In genomic region chr1:234605983-234606730, GRCh38 we compare ENCODE assay signal across 8 cellular contexts. TPM values are rescaled to one million over a fixed set of nuclear protein-coding genes. Genes with fewer than 3 reads are reported as not detected.
DNase-seq lines count a peak whose midpoint lies in the region; ATAC-seq and TF ChIP-seq lines count a peak whose summit lies in the region.

No MANE protein-coding gene starts in this region.

- ATAC-seq in activated CD4-positive, alpha-beta T cell treated with anti-CD3 and anti-CD28 coated beads for 36 hours, result no peak
- ATAC-seq in psoas muscle, result peak in 3 of 4 donors; percentile 26 to 33 (median 31)
- ATAC-seq in HG03571 (IDR thresholded peaks at IDR 0.05; ENCODE audit: unreplicated experiment), result no peak

- H3K27me3 ChIP-seq in psoas muscle (ENCODE audit: insufficient read depth in 3 of 3, low read length in 2 of 3), result no peaks in the 10 kb centered on the region

- intact Hi-C loops in activated CD4-positive, alpha-beta T cell treated with anti-CD3 and anti-CD28 coated beads for 36 hours (cut with DNase I, micrococcal nuclease), result loop anchor here in 1 of 2 experiments (2.0 to 5.0 kb wide), 3 partner anchors 107 to 1261 kb away; partner anchors contain the start of gene LYST
- intact Hi-C loops in psoas muscle (cut with DNase I), result loop anchor here in 1 of 2 donors (5.0 to 10.0 kb wide), 2 partner anchors 109 to 369 kb away; no protein-coding TSS in a partner anchor

- POLR2A ChIA-PET in activated CD4-positive, alpha-beta T cell treated with anti-CD3 and anti-CD28 coated beads for 36 hours (lab: Charles Lee), result interaction anchor here (0.6 kb wide), 1 partner anchor 711 kb away, joined by 4 read pairs; no protein-coding TSS in a partner anchor

- 1 to 2% (median 1%) methylated on average over 9 of the region's 9 CpGs for WGBS in psoas muscle, 3 donors

- peaks cover 30% of the 10 kb centered on the region for H3K4me1 ChIP-seq in psoas muscle

- no peaks in the 10 kb centered on the region for H3K27me3 Mint-ChIP-seq in activated CD4-positive, alpha-beta T cell treated with anti-CD3 and anti-CD28 coated beads for 36 hours
- peaks cover 40% of the 10 kb centered on the region for H3K27me3 Mint-ChIP-seq in glutamatergic neuron (ENCODE audit: unreplicated experiment)

- CTCF ChIA-PET in activated CD4-positive, alpha-beta T cell treated with anti-CD3 and anti-CD28 coated beads for 36 hours (lab: Charles Lee), result no interaction called here

- H3K9me3 ChIP-seq in psoas muscle, result no peaks in the 10 kb centered on the region

- peak; percentile 70 for DNase-seq in activated CD4-positive, alpha-beta T cell treated with anti-CD3 and anti-CD28 coated beads for 36 hours
- DNase-seq in activated CD4-positive, alpha-beta T cell treated with anti-CD3 and anti-CD28 coated beads for 1 hour, result no peak
- peak; percentile 43 for DNase-seq in NCI-H526 treated with DMSO at 0.1 percent for 48 hours (lab: John Stamatoyannopoulos, UW)
- DNase-seq in activated effector memory CD4-positive, alpha-beta T cell treated with Interleukin-2 at 50 U/mL for 16 hours, result peak; percentile 21
- DNase-seq in glutamatergic neuron, result no peak
- peak in 1 of 2 donors; percentile 68 for DNase-seq in psoas muscle
- no peak for DNase-seq in epidermal melanocyte (ENCODE audit: insufficient read length, low spot score)

- H3K4me3 Mint-ChIP-seq in activated CD4-positive, alpha-beta T cell treated with anti-CD3 and anti-CD28 coated beads for 36 hours, result peak overlapping the region; percentile 97
- peak overlapping the region; percentile 99 for H3K4me3 Mint-ChIP-seq in glutamatergic neuron (ENCODE audit: unreplicated experiment)

- H3K4me3 ChIP-seq in psoas muscle, result peak overlapping the region; percentile 90

- H3K27ac Mint-ChIP-seq in activated CD4-positive, alpha-beta T cell treated with anti-CD3 and anti-CD28 coated beads for 36 hours, result peak overlapping the region; percentile 98
- H3K27ac Mint-ChIP-seq in glutamatergic neuron (ENCODE audit: unreplicated experiment), result peak overlapping the region; percentile 99

- peaks cover 54% of the 10 kb centered on the region for H3K36me3 Mint-ChIP-seq in activated CD4-positive, alpha-beta T cell treated with anti-CD3 and anti-CD28 coated beads for 36 hours (ENCODE audit: low read depth)
- H3K36me3 Mint-ChIP-seq in glutamatergic neuron (ENCODE audit: unreplicated experiment), result peaks cover 38% of the 10 kb centered on the region

- H3K27ac ChIP-seq in psoas muscle, result peak overlapping the region; percentile 99

- H3K9me3 Mint-ChIP-seq in activated CD4-positive, alpha-beta T cell treated with anti-CD3 and anti-CD28 coated beads for 36 hours (ENCODE audit: low read depth), result no peaks in the 10 kb centered on the region
- peaks cover 42% of the 10 kb centered on the region for H3K9me3 Mint-ChIP-seq in glutamatergic neuron (ENCODE audit: unreplicated experiment)

- H3K4me1 Mint-ChIP-seq in activated CD4-positive, alpha-beta T cell treated with anti-CD3 and anti-CD28 coated beads for 36 hours, result peaks cover 30% of the 10 kb centered on the region
- peaks cover 7% of the 10 kb centered on the region for H3K4me1 Mint-ChIP-seq in glutamatergic neuron (ENCODE audit: low read depth, unreplicated experiment)

- H3K36me3 ChIP-seq in psoas muscle (ENCODE audit: insufficient read depth in 1 of 2, low read depth in 1 of 2), result peaks cover 4 to 26% of the 10 kb centered on the region in 2 donors

- TF ChIP-seq CTCF in glutamatergic neuron (IDR thresholded peaks at IDR 0.05; ENCODE audit: partially characterized antibody, unreplicated experiment) (no peak), psoas muscle (IDR thresholded peaks at IDR 0.05) (peak; percentile 13)

RNA-seq across cellular contexts. Expression of gene IRF2BP2, which starts 3.8 kb away (rescaled TPM):
- 100 to 1,000 TPM; 132 to 200 TPM for total RNA-seq in activated CD4-positive, alpha-beta T cell treated with anti-CD3 and anti-CD28 coated beads for 36 hours
- total RNA-seq in glutamatergic neuron (ENCODE audit: unreplicated experiment) (199 TPM), psoas muscle (100 to 1,000 TPM in 1 of 4 donors, 10 to 100 TPM in 3; 73.4 to 116 (median 87.8) TPM)
- 10 to 100 TPM; 53.6 to 63.6 (median 56.4) TPM for polyA plus RNA-seq in psoas muscle

Comparison
In these comparisons a context has a peak if more than half of its experiments do, and no peak if none do; other contexts are left out.
1. DNase-seq: peak in activated CD4-positive, alpha-beta T cell treated with anti-CD3 and anti-CD28 coated beads for 36 hours (single experiment), NCI-H526 treated with DMSO at 0.1 percent for 48 hours (single experiment) and activated effector memory CD4-positive, alpha-beta T cell treated with Interleukin-2 at 50 U/mL for 16 hours (single experiment); none in activated CD4-positive, alpha-beta T cell treated with anti-CD3 and anti-CD28 coated beads for 1 hour (single experiment), glutamatergic neuron (single experiment) and epidermal melanocyte (single experiment).
2. ATAC-seq: peak in psoas muscle (3 of 4); none in activated CD4-positive, alpha-beta T cell treated with anti-CD3 and anti-CD28 coated beads for 36 hours (single experiment) and HG03571 (single experiment).